24 cellular contexts compared by ENCODE assay signal in the genomic region with DNA sequence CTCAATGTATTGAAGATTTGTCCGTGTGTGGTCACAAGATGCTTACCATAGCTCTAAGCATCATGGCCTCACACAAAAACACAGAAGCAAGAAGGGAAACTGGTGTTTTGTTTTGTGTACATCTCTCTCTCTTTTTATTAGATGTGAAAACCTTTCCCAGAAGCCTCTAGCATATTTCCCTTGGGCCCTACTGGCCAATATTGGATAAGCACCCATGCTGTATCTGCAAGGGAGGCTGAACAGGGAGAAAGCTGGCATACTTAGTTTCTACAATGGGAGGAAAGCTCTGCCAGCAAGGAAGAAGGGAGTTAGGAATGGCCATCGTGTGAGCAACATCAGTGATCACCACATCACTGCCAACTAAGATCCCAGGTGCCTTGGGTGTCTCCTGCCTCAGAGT. TPM values are rescaled to one million over a fixed set of nuclear protein-coding genes. Genes with fewer than 3 reads are reported as not detected.
DNase-seq lines count a peak whose midpoint lies in the region; FAIRE-seq and TF ChIP-seq lines count a peak whose summit lies in the region.
"Had no signal": no experiment of that assay in that cellular context is flagged by ENCODE, and none has a peak within 500 bp of the region (broad histone marks: within the 10 kb centered on the region; RNA-seq: fewer than 3 reads in every experiment).

No MANE protein-coding gene starts in this region.

- no peaks in the 10 kb centered on the region for H3K27me3 ChIP-seq in keratinocyte (ENCODE audit: control insufficient read depth, extremely low read depth, insufficient read depth, low read length)
- no peaks in the 10 kb centered on the region for H3K27me3 ChIP-seq in esophagus muscularis mucosa
- no peaks in the 10 kb centered on the region for H3K27me3 ChIP-seq in CD4-positive, alpha-beta memory T cell (ENCODE audit: insufficient read depth, low read length)
- H3K27me3 ChIP-seq: esophagus squamous epithelium had no signal

- H3K27me3 Mint-ChIP-seq in CD4-positive, alpha-beta memory T cell: peaks cover 2 to 4% of the 10 kb centered on the region in 2 donors
- H3K27me3 Mint-ChIP-seq: activated T-helper 17 cell treated with anti-CD3 and anti-CD28 coated beads, Interleukin-2, amount 50 U/mL, for 72 hours; IgD-negative memory B cell had no signal

- H3K27ac ChIP-seq in C4-2B (no peak overlapping the region), keratinocyte (ENCODE audit: control insufficient read depth, insufficient read depth, low read length) (no peak overlapping the region), esophagus muscularis mucosa (replicated peaks in 1 of 4) (no peak overlapping the region)
- no peak overlapping the region for H3K27ac ChIP-seq in CD4-positive, alpha-beta memory T cell (ENCODE audit: low read depth, low read length)
- H3K27ac ChIP-seq: esophagus squamous epithelium, SJCRH30, skin epidermis had no signal

- no peak overlapping the region for H2AFZ ChIP-seq in keratinocyte (ENCODE audit: control insufficient read depth, low read length)

- in situ Hi-C loops in astrocyte of the spinal cord (cut with HindIII; ENCODE audit: low sequenced_read_pairs): no loop called here

- no peak overlapping the region for H3K9ac ChIP-seq in keratinocyte (ENCODE audit: control insufficient read depth, extremely low read depth, insufficient read depth, low read length)

- no peaks in the 10 kb centered on the region for H3K9me1 ChIP-seq in keratinocyte (ENCODE audit: control insufficient read depth, extremely low read depth, insufficient read depth, low read length)

- no peaks in the 10 kb centered on the region for H4K20me1 ChIP-seq in keratinocyte (ENCODE audit: control insufficient read depth, extremely low read depth, insufficient read depth, low read length)

- H3K27ac Mint-ChIP-seq in CD4-positive, alpha-beta memory T cell: no peak overlapping the region
- H3K27ac Mint-ChIP-seq: activated naive CD8-positive, alpha-beta T cell treated with anti-CD3 and anti-CD28 coated beads, Interleukin-2, amount 50 U/mL, for 24 hours; activated T-helper 17 cell treated with anti-CD3 and anti-CD28 coated beads, Interleukin-2, amount 50 U/mL, for 72 hours; IgD-negative memory B cell; T-helper 2 cell treated with Interferon-gamma antibody and Interleukin-4, amounts not matched to agents 5 μg/mL and 100 μg/mL, for 36 hours had no signal

- H3K4me2 ChIP-seq in keratinocyte (ENCODE audit: control insufficient read depth, extremely low read depth, insufficient read depth, low read depth, low read length): no peak overlapping the region

- WGBS in esophagus muscularis mucosa: 60% methylated on average over 2 of the region's 2 CpGs

- H3K36me3 Mint-ChIP-seq in CD4-positive, alpha-beta memory T cell: no peaks in the 10 kb centered on the region
- H3K36me3 Mint-ChIP-seq: IgD-negative memory B cell, naive B cell had no signal

- no peak for TF ChIP-seq POLR2A in esophagus muscularis mucosa (IDR thresholded peaks at IDR 0.05; ENCODE audit: low read depth)

- H3K9me3 ChIP-seq in keratinocyte (ENCODE audit: control insufficient read depth, low read depth, low read length) (no peaks in the 10 kb centered on the region), esophagus muscularis mucosa (no peaks in the 10 kb centered on the region)
- no peaks in the 10 kb centered on the region for H3K9me3 ChIP-seq in CD4-positive, alpha-beta memory T cell (ENCODE audit: control insufficient read depth in 1 of 2, low read length in 2 of 2)
- H3K9me3 ChIP-seq: esophagus squamous epithelium, SJCRH30 had no signal

- H3K4me3 Mint-ChIP-seq in CD4-positive, alpha-beta memory T cell: no peak overlapping the region
- H3K4me3 Mint-ChIP-seq: activated naive CD8-positive, alpha-beta T cell treated with anti-CD3 and anti-CD28 coated beads, Interleukin-2, amount 50 U/mL, for 24 hours; activated T-helper 17 cell treated with anti-CD3 and anti-CD28 coated beads, Interleukin-2, amount 50 U/mL, for 72 hours; IgD-negative memory B cell; naive B cell; T-helper 2 cell treated with Interferon-gamma antibody and Interleukin-4, amounts not matched to agents 5 μg/mL and 100 μg/mL, for 36 hours had no signal

- dilution Hi-C loops in keratinocyte (cut with MboI; ENCODE audit: extremely low pct_ligation_motif_present, low sequenced_read_pairs): no loop called here

- peak; percentile 32 for TF ChIP-seq CTCF in C4-2B (conservative IDR thresholded peaks at IDR 0.05)
- peak; percentile 26 for TF ChIP-seq CTCF in astrocyte of the spinal cord (IDR thresholded peaks at IDR 0.05; ENCODE audit: low read depth, low read length)
- peak in 2 of 3 experiments; percentile 9 to 29 for TF ChIP-seq CTCF in keratinocyte (optimal IDR thresholded peaks at IDR 0.05 in 1 of 3, IDR thresholded peaks at IDR 0.05 in 1 of 3, conservative IDR thresholded peaks at IDR 0.05 in 1 of 3; ENCODE audit: extremely low read depth in 1 of 3, insufficient read depth in 2 of 3, low read length in 3 of 3)
- TF ChIP-seq CTCF in esophagus muscularis mucosa (IDR thresholded peaks at IDR 0.05): no peak

- DNase-seq in HT-29 (ENCODE audit: low spot score): peak; percentile 16
- DNase-seq in astrocyte of the spinal cord (ENCODE audit: low read depth, low spot score): no peak
- no peak for DNase-seq in keratinocyte (ENCODE audit: low read depth, low spot score)
- DNase-seq in esophagus muscularis mucosa (ENCODE audit: extremely low spot score): no peak
- no peak for DNase-seq in KG1 (lab: John Stamatoyannopoulos, UW)
- DNase-seq in CD4-positive, alpha-beta memory T cell: no peak
- DNase-seq in ureter (ENCODE audit: low spot score): no peak
- DNase-seq: activated naive CD8-positive, alpha-beta T cell treated with anti-CD3 and anti-CD28 coated beads, Interleukin-2, amount 50 U/mL, for 24 hours; AML-193; esophagus squamous epithelium; naive B cell; NCI-H1092; NCI-H2081 treated with DMSO at 0.1 percent for 48 hours; NCI-H510A; SJCRH30; stimulated activated CD8-positive, alpha-beta memory T cell treated with anti-CD3 and anti-CD28 coated beads, Interleukin-4, amount 100 ng/mL, for 48 hours; substantia nigra had no signal

- POLR2A ChIA-PET in CD4-positive, alpha-beta memory T cell (lab: Charles Lee; ENCODE audit: partially characterized antibody): no interaction called here

- CTCF ChIA-PET in CD4-positive, alpha-beta memory T cell (lab: Charles Lee; ENCODE audit: partially characterized antibody): no interaction called here

- no peaks in the 10 kb centered on the region for H3K9me3 Mint-ChIP-seq in CD4-positive, alpha-beta memory T cell
- H3K9me3 Mint-ChIP-seq: activated T-helper 17 cell treated with anti-CD3 and anti-CD28 coated beads, Interleukin-2, amount 50 U/mL, for 72 hours had no signal

- intact Hi-C loops in esophagus muscularis mucosa (cut with DNase I): loop anchor here (5.0 kb wide), 1 partner anchor 118 kb away; no protein-coding TSS in a partner anchor
- intact Hi-C loops in CD4-positive, alpha-beta memory T cell (cut with micrococcal nuclease): no loop called here

- FAIRE-seq in keratinocyte (lab: Jason Lieb, UNC): no peak
- FAIRE-seq: bronchial epithelial cell had no signal

- no peaks in the 10 kb centered on the region for H3K79me2 ChIP-seq in keratinocyte (ENCODE audit: control insufficient read depth, insufficient read depth, low read length)

- TF ChIP-seq EP300 in esophagus muscularis mucosa (IDR thresholded peaks at IDR 0.05): no peak

- H3K4me1 ChIP-seq in keratinocyte (ENCODE audit: control insufficient read depth, extremely low read depth, insufficient read depth, low read length) (peaks cover 4% of the 10 kb centered on the region), esophagus muscularis mucosa (no peaks in the 10 kb centered on the region)
- H3K4me1 ChIP-seq in CD4-positive, alpha-beta memory T cell (ENCODE audit: insufficient read depth, low read length): no peaks in the 10 kb centered on the region
- H3K4me1 ChIP-seq: SJCRH30 had no signal

- H3K36me3 ChIP-seq in keratinocyte (ENCODE audit: control insufficient read depth in 2 of 2, extremely low read depth in 1 of 2, insufficient read depth in 2 of 2, low read length in 2 of 2) (no peaks in the 10 kb centered on the region), esophagus muscularis mucosa (no peaks in the 10 kb centered on the region)
- no peaks in the 10 kb centered on the region for H3K36me3 ChIP-seq in CD4-positive, alpha-beta memory T cell (ENCODE audit: insufficient read depth, low read length)
- H3K36me3 ChIP-seq: esophagus squamous epithelium, SJCRH30 had no signal

- H3K4me1 Mint-ChIP-seq in CD4-positive, alpha-beta memory T cell: no peaks in the 10 kb centered on the region
- H3K4me1 Mint-ChIP-seq: activated T-helper 17 cell treated with anti-CD3 and anti-CD28 coated beads, Interleukin-2, amount 50 U/mL, for 72 hours; IgD-negative memory B cell; naive B cell had no signal

- H3K4me3 ChIP-seq in astrocyte of the spinal cord (ENCODE audit: low read depth, low read length): no peak overlapping the region
- H3K4me3 ChIP-seq in keratinocyte (ENCODE audit: control insufficient read depth in 2 of 3, extremely low read depth in 1 of 3, insufficient read depth in 2 of 3, low read depth in 1 of 3, low read length in 3 of 3): no peak overlapping the region
- H3K4me3 ChIP-seq in esophagus muscularis mucosa: no peak overlapping the region
- H3K4me3 ChIP-seq in CD4-positive, alpha-beta memory T cell (ENCODE audit: low read length in 2 of 2): no peak overlapping the region
- H3K4me3 ChIP-seq: esophagus squamous epithelium, lung, SJCRH30, skin epidermis had no signal

RNA-seq across cellular contexts. Expression of a gene that starts 9.6 kb away (rescaled TPM):
- 28.7 and 33.4 TPM in 2 replicates for total RNA-seq in HT-29 (2014; rRNA removed; shearing (Covaris generic))
- polyA plus RNA-seq in keratinocyte: 59.3 to 94.2 TPM (median 71.7 TPM) in 3 replicates
- polyA plus RNA-seq in keratinocyte (2011; ENCODE audit: low read depth): 149 TPM
- 34.6 and 79.9 TPM in 2 replicates for polyA plus RNA-seq in keratinocyte (2011; cell fraction: cytosol; rRNA removed)
- 49.2 and 66.6 TPM in 2 replicates for polyA plus RNA-seq in keratinocyte (2011; cell fraction: nucleus; rRNA removed)
- polyA plus RNA-seq in keratinocyte (2012; ENCODE audit: low replicate concordance): 94.5 and 137 TPM in 2 replicates
- polyA minus RNA-seq in keratinocyte: 9.7 to 80.6 TPM (median 44.1 TPM) in 3 replicates
- 95.9 TPM for polyA minus RNA-seq in keratinocyte (2011; cell fraction: cytosol; rRNA and poly(A)+ RNA removed)
- 71.0 and 136 TPM in 2 replicates for polyA minus RNA-seq in keratinocyte (2011; cell fraction: nucleus; rRNA and poly(A)+ RNA removed)
- total RNA-seq in esophagus muscularis mucosa (1,000 to 10,000 TPM in 1 of 4 donors, 10 to 100 TPM in 3; 51.2 to 1,009 (median 95.4) TPM), ureter (190 TPM)
- total RNA-seq in CD4-positive, alpha-beta memory T cell: 10 to 100 TPM; 17.4 to 24.9 TPM
- 10 to 100 TPM; 13.3 to 18.0 TPM for polyA plus RNA-seq in CD4-positive, alpha-beta memory T cell

Comparison
In these comparisons a context has a peak if more than half of its experiments do, and no peak if none do; other contexts are left out.
1. CTCF ChIP-seq: peak in C4-2B (single experiment), astrocyte of the spinal cord (single experiment) and keratinocyte (2 of 3); none in esophagus muscularis mucosa (0 of 3).